In genomic region chr11:76394411-76394810, GRCh38 we compare ENCODE assay signal across 7 cellular contexts.
"Had no signal": no experiment of that assay in that cellular context is flagged by ENCODE, and none has a peak within 500 bp of the region (broad histone marks: within the 10 kb centered on the region; RNA-seq: fewer than 3 reads in every experiment).

No MANE protein-coding gene starts in this region.

- DNase-seq: H9, HFFc6 had no signal

- H3K27ac Mint-ChIP-seq: GM23338, H9, HFFc6, IgD-negative memory B cell had no signal

- H3K9me3 Mint-ChIP-seq: GM23338, H9, HFFc6, IgD-negative memory B cell had no signal

- H3K4me3 ChIP-seq: GM23338 had no signal

- ATAC-seq: GM23338, HCT116, HepG2 had no signal

- H3K4me3 Mint-ChIP-seq: GM23338, H9, HFFc6, IgD-negative memory B cell had no signal

- H3K4me1 Mint-ChIP-seq: GM23338, H9 had no signal

- H3K27me3 Mint-ChIP-seq: IgD-negative memory B cell had no signal

- H3K27ac ChIP-seq: HL-60 had no signal
